ENCODE assay signal across 18 cellular contexts in genomic region chr11:17328856-17329490, GRCh38. TPM values are rescaled to one million over a fixed set of nuclear protein-coding genes. Genes with fewer than 3 reads are reported as not detected.
DNase-seq lines count a peak whose midpoint lies in the region; ATAC-seq and TF ChIP-seq lines count a peak whose summit lies in the region.
"Had no signal": no experiment of that assay in that cellular context is flagged by ENCODE, and none has a peak within 500 bp of the region (broad histone marks: within the 10 kb centered on the region; RNA-seq: fewer than 3 reads in every experiment).

No MANE protein-coding gene starts in this region.

- no peak overlapping the region for H3K4me3 Mint-ChIP-seq in CD8-positive, alpha-beta T cell
- no peak overlapping the region for H3K4me3 Mint-ChIP-seq in endothelial cell (ENCODE audit: unreplicated experiment)
- H3K4me3 Mint-ChIP-seq: activated T-helper 17 cell treated with anti-CD3 and anti-CD28 coated beads, Interleukin-2, amount 50 U/mL, for 72 hours; B cell; central memory CD8-positive, alpha-beta T cell; T-cell had no signal

- H3K27me3 Mint-ChIP-seq in CD8-positive, alpha-beta T cell (ENCODE audit: low read depth), result no peaks in the 10 kb centered on the region
- peaks cover 3% of the 10 kb centered on the region for H3K27me3 Mint-ChIP-seq in endothelial cell (ENCODE audit: unreplicated experiment)
- H3K27me3 Mint-ChIP-seq: activated T-helper 17 cell treated with anti-CD3 and anti-CD28 coated beads, Interleukin-2, amount 50 U/mL, for 72 hours; B cell; central memory CD8-positive, alpha-beta T cell; T-cell had no signal

- H3K9me3 Mint-ChIP-seq in CD8-positive, alpha-beta T cell, result no peaks in the 10 kb centered on the region
- no peaks in the 10 kb centered on the region for H3K9me3 Mint-ChIP-seq in endothelial cell (ENCODE audit: unreplicated experiment)
- H3K9me3 Mint-ChIP-seq: activated T-helper 17 cell treated with anti-CD3 and anti-CD28 coated beads, Interleukin-2, amount 50 U/mL, for 72 hours; central memory CD8-positive, alpha-beta T cell; T-cell had no signal

- H3K27me3 ChIP-seq in CD8-positive, alpha-beta T cell (ENCODE audit: insufficient read depth, low read length), result no peaks in the 10 kb centered on the region
- H3K27me3 ChIP-seq in spleen (replicated peaks in 1 of 7), result no peaks in the 10 kb centered on the region
- H3K27me3 ChIP-seq in PC-9 (ENCODE audit: insufficient read depth, low read depth), result no peaks in the 10 kb centered on the region
- H3K27me3 ChIP-seq: left lung had no signal

- POLR2A ChIA-PET in CD8-positive, alpha-beta T cell (lab: Charles Lee), result no interaction called here
- POLR2A ChIA-PET in PC-9 (lab: Charles Lee; ENCODE audit: unreplicated experiment), result no interaction called here

- no peak for TF ChIP-seq CTCF in CD8-positive, alpha-beta T cell (IDR thresholded peaks at IDR 0.05)
- TF ChIP-seq CTCF in endothelial cell (IDR thresholded peaks at IDR 0.05; ENCODE audit: unreplicated experiment) (peak; percentile 42), spleen (IDR thresholded peaks at IDR 0.05 in 8 of 11, conservative IDR thresholded peaks at IDR 0.05 in 3 of 11) (no peak), PC-9 (conservative IDR thresholded peaks at IDR 0.05) (no peak)

- no peak overlapping the region for H3K4me2 ChIP-seq in PC-9

- intact Hi-C loops in CD8-positive, alpha-beta T cell (cut with DNase I, micrococcal nuclease), result no loop called here
- intact Hi-C loops in spleen (cut with DNase I; ENCODE audit: low total_unique reads), result no loop called here
- intact Hi-C loops in PC-9 (cut with micrococcal nuclease; ENCODE audit: unreplicated experiment), result no loop called here

- no peaks in the 10 kb centered on the region for H3K9me3 ChIP-seq in CD8-positive, alpha-beta T cell (ENCODE audit: low read length)
- no peaks in the 10 kb centered on the region for H3K9me3 ChIP-seq in spleen
- H3K9me3 ChIP-seq in PC-9 (ENCODE audit: insufficient read depth, low read depth), result no peaks in the 10 kb centered on the region
- H3K9me3 ChIP-seq: left lung, thoracic aorta had no signal

- DNase-seq in CD8-positive, alpha-beta T cell, result no peak
- peak; percentile 83 for DNase-seq in G401 (ENCODE audit: low spot score)
- DNase-seq in NCI-H69 (lab: John Stamatoyannopoulos, UW), result peak; percentile 45
- no peak for DNase-seq in endothelial cell (ENCODE audit: low spot score)
- no peak for DNase-seq in spleen
- DNase-seq in PC-9, result no peak
- DNase-seq in NCI-H748 treated with DMSO at 0.1 percent for 48 hours (lab: John Stamatoyannopoulos, UW), result no peak
- DNase-seq: DMS153; left lung; NCI-H187 treated with DMSO at 0.1 percent for 48 hours; NK-92 treated with Interleukin-12 subunit alpha and Interleukin-12 subunit beta, amount 100 ng/mL, for 24 hours; T-cell had no signal

- peaks cover 30% of the 10 kb centered on the region for H3K36me3 ChIP-seq in CD8-positive, alpha-beta T cell (ENCODE audit: insufficient read depth, low read length)
- H3K36me3 ChIP-seq in spleen, result peaks cover 0 to 89% (median 21%) of the 10 kb centered on the region in 6 donors
- no peaks in the 10 kb centered on the region for H3K36me3 ChIP-seq in PC-9 (ENCODE audit: low read depth)

- no peak for ATAC-seq in CD8-positive, alpha-beta T cell
- ATAC-seq in HG03025 (IDR thresholded peaks at IDR 0.05; ENCODE audit: low FRiP score, unreplicated experiment), result no peak
- ATAC-seq: activated T-helper 17 cell treated with anti-CD3 and anti-CD28 coated beads, Interleukin-2, amount 50 U/mL, for 72 hours; left lung; T-cell had no signal

- H3K36me3 Mint-ChIP-seq in CD8-positive, alpha-beta T cell, result peaks cover 82% of the 10 kb centered on the region
- H3K36me3 Mint-ChIP-seq in endothelial cell (ENCODE audit: low read depth, unreplicated experiment), result peaks cover 6% of the 10 kb centered on the region

- H3K79me2 ChIP-seq in PC-9 (ENCODE audit: low read depth), result no peaks in the 10 kb centered on the region

- H3K4me1 ChIP-seq in CD8-positive, alpha-beta T cell (ENCODE audit: insufficient read depth, low read length), result peaks cover 13% of the 10 kb centered on the region
- H3K4me1 ChIP-seq in spleen, result no peaks in the 10 kb centered on the region
- H3K4me1 ChIP-seq in PC-9 (replicated peaks; ENCODE audit: insufficient read depth), result no peaks in the 10 kb centered on the region
- H3K4me1 ChIP-seq: left lung had no signal

- no peaks in the 10 kb centered on the region for H4K20me1 ChIP-seq in PC-9 (ENCODE audit: insufficient read depth)

- no TSS peak for BruUV-seq in PC-9 (replicated peaks; lab: Mats Ljungman, UMichigan)

- H2AFZ ChIP-seq in PC-9, result no peak overlapping the region

- TF ChIP-seq POLR2A in spleen (IDR thresholded peaks at IDR 0.05), result no peak

- H3K27ac ChIP-seq in CD8-positive, alpha-beta T cell (ENCODE audit: low read depth, low read length), result no peak overlapping the region
- H3K27ac ChIP-seq in spleen (no peak overlapping the region), PC-9 (no peak overlapping the region)
- H3K27ac ChIP-seq: left lung, skin epidermis, thoracic aorta had no signal

- no peaks in the 10 kb centered on the region for H3K9me2 ChIP-seq in PC-9 (ENCODE audit: insufficient read depth)

- peak overlapping the region; percentile 57 for H3K27ac Mint-ChIP-seq in CD8-positive, alpha-beta T cell
- H3K27ac Mint-ChIP-seq in endothelial cell (ENCODE audit: unreplicated experiment), result no peak overlapping the region
- H3K27ac Mint-ChIP-seq: activated T-helper 17 cell treated with anti-CD3 and anti-CD28 coated beads, Interleukin-2, amount 50 U/mL, for 72 hours; B cell; T-cell had no signal

- in situ Hi-C loops in G401 (cut with HindIII; ENCODE audit: low sequenced_read_pairs), result no loop called here

- H3K4me1 Mint-ChIP-seq in CD8-positive, alpha-beta T cell (ENCODE audit: low read depth), result peaks cover 28% of the 10 kb centered on the region
- no peaks in the 10 kb centered on the region for H3K4me1 Mint-ChIP-seq in endothelial cell (ENCODE audit: unreplicated experiment)
- H3K4me1 Mint-ChIP-seq: activated T-helper 17 cell treated with anti-CD3 and anti-CD28 coated beads, Interleukin-2, amount 50 U/mL, for 72 hours; B cell had no signal

- CTCF ChIA-PET in CD8-positive, alpha-beta T cell (lab: Charles Lee), result interaction anchor here (1.3 kb wide), 1 partner anchor 99 kb away, joined by 3 read pairs; no protein-coding TSS in a partner anchor
- CTCF ChIA-PET in PC-9 (lab: Charles Lee), result no interaction called here

- no peak overlapping the region for H3K4me3 ChIP-seq in CD8-positive, alpha-beta T cell (ENCODE audit: low read depth, low read length)
- H3K4me3 ChIP-seq in spleen (no peak overlapping the region), PC-9 (no peak overlapping the region)
- H3K4me3 ChIP-seq: left lung, skin epidermis, thoracic aorta had no signal

- 96 to 98% (median 97%) methylated on average over 4 to 5 of the region's 5 CpGs for WGBS in spleen, 5 donors

- no peaks in the 10 kb centered on the region for H3F3A ChIP-seq in PC-9 (ENCODE audit: insufficient read depth, low read depth)

RNA-seq across cellular contexts. Expression of gene NCR3LG1, which starts 22.6 kb away (rescaled TPM):
- total RNA-seq in CD8-positive, alpha-beta T cell, result 10 to 100 TPM; 11.2 TPM
- 1.5 and 1.8 TPM in 2 replicates for total RNA-seq in G401 (2014; rRNA removed; shearing (Covaris generic))
- total RNA-seq in endothelial cell (ENCODE audit: unreplicated experiment), result 0.23 TPM
- 1 to 10 TPM; 1.5 to 5.4 (median 2.3) TPM for total RNA-seq in spleen
- polyA plus RNA-seq in spleen, result under 1 TPM; 0.04 to 0.16 (median 0.05) TPM
- 0.15 and 0.33 TPM in 2 replicates for total RNA-seq in PC-9 (2021)

RNA-seq across cellular contexts. Expression of gene NUCB2, which starts 52.4 kb away (rescaled TPM):
- 100 to 1,000 TPM; 105 TPM for total RNA-seq in CD8-positive, alpha-beta T cell
- total RNA-seq in G401 (2014; rRNA removed; shearing (Covaris generic)), result 5.6 and 19.7 TPM in 2 replicates
- 76.8 TPM for total RNA-seq in endothelial cell (ENCODE audit: unreplicated experiment)
- total RNA-seq in spleen, result 10 to 100 TPM; 39.2 to 60.2 (median 51.9) TPM
- 10 to 100 TPM; 15.6 to 33.1 (median 20.9) TPM for polyA plus RNA-seq in spleen
- 22.4 and 29.7 TPM in 2 replicates for total RNA-seq in PC-9 (2021)

RNA-seq across cellular contexts. Expression of gene KCNJ11, which starts 59.5 kb away (rescaled TPM):
- total RNA-seq in CD8-positive, alpha-beta T cell, result under 1 TPM; 0.73 to 0.83 TPM
- 2.6 and 4.3 TPM in 2 replicates for total RNA-seq in G401 (2014; rRNA removed; shearing (Covaris generic))
- total RNA-seq in endothelial cell (ENCODE audit: unreplicated experiment) (0.46 TPM), spleen (1 to 10 TPM in 6 of 7 donors, not detected in 1; 1.2 to 3.8 (median 1.9) TPM), PC-9 (2021) (0.26 and 0.93 TPM in 2 replicates)
- polyA plus RNA-seq in spleen, result under 1 TPM; 0.13 to 0.79 (median 0.51) TPM

Comparison
In these comparisons a context has a peak if more than half of its experiments do, and no peak if none do; other contexts are left out.
1. DNase-seq: peak in G401 (single experiment) and NCI-H69 (single experiment); none in CD8-positive, alpha-beta T cell (0 of 7), endothelial cell (single experiment), spleen (single experiment), PC-9 (0 of 2) and NCI-H748 treated with DMSO at 0.1 percent for 48 hours (single experiment).